ENCODE assay signal across 9 cellular contexts in genomic region chr7:107321611-107322010, GRCh38.
"Had no signal": no experiment of that assay in that cellular context is flagged by ENCODE, and none has a peak within 500 bp of the region (broad histone marks: within the 10 kb centered on the region; RNA-seq: fewer than 3 reads in every experiment).

No MANE protein-coding gene starts in this region.

- H2AFZ ChIP-seq: GM23248 had no signal

- H3K9me3 Mint-ChIP-seq: HFFc6, IgD-negative memory B cell had no signal

- H3K27ac ChIP-seq: GM23248, HL-60 had no signal

- FAIRE-seq: HepG2 had no signal

- H3K9ac ChIP-seq: GM23248 had no signal

- H3K36me3 ChIP-seq: HAP-1 had no signal

- ATAC-seq: HCT116, HepG2 had no signal

- H3K27ac Mint-ChIP-seq: HFFc6, IgD-negative memory B cell had no signal

- H3K27me3 Mint-ChIP-seq: IgD-negative memory B cell had no signal

- H3K4me3 ChIP-seq: GM23248, HAP-1 had no signal

- H3K4me3 Mint-ChIP-seq: HFFc6, IgD-negative memory B cell had no signal

- DNase-seq: GM23248, GOT3, H7, HFFc6 had no signal

- H3K9me3 ChIP-seq: HAP-1 had no signal
